Comparison of ENCODE assay signal across 19 cellular contexts in genomic region chr2:184032983-184033382, GRCh38.
DNase-seq lines count a peak whose midpoint lies in the region; ATAC-seq and TF ChIP-seq lines count a peak whose summit lies in the region.
"Had no signal": no experiment of that assay in that cellular context is flagged by ENCODE, and none has a peak within 500 bp of the region (broad histone marks: within the 10 kb centered on the region; RNA-seq: fewer than 3 reads in every experiment).

No MANE protein-coding gene starts in this region.

- no peaks in the 10 kb centered on the region for H3F3A ChIP-seq in SK-N-SH (replicated peaks; ENCODE audit: insufficient read depth)

- no peaks in the 10 kb centered on the region for H3K27me3 ChIP-seq in SK-N-SH (ENCODE audit: insufficient read depth)
- H3K27me3 ChIP-seq: BLaER1 had no signal

- no peaks in the 10 kb centered on the region for H3K79me2 ChIP-seq in SK-N-SH (ENCODE audit: insufficient read depth)

- POLR2A ChIA-PET in SK-N-SH (lab: Yijun Ruan, JAX), result no interaction called here

- no peak for TF ChIP-seq EP300 in SK-N-SH (IDR thresholded peaks at IDR 0.05; ENCODE audit: borderline replicate concordance in 1 of 2, low read depth in 1 of 2, low read length in 1 of 2)

- no peak for TF ChIP-seq RAD21 in SK-N-SH (IDR thresholded peaks at IDR 0.05; ENCODE audit: low read length)

- H3K9ac ChIP-seq in SK-N-SH, result no peak overlapping the region
- H3K9ac ChIP-seq: BLaER1, GM23248 had no signal

- DNase-seq in SK-N-SH, result no peak
- DNase-seq in NCI-H446 treated with DMSO at 0.1 percent for 48 hours (lab: John Stamatoyannopoulos, UW), result peak; percentile 47
- DNase-seq in fibroblast of pulmonary artery (ENCODE audit: low read depth), result peak; percentile 51
- DNase-seq in skeletal muscle cell (ENCODE audit: low read depth), result peak; percentile 36
- DNase-seq in foreskin melanocyte, result no peak
- DNase-seq: Caco-2; CD4-positive, CD25-positive, alpha-beta regulatory T cell; CD8-positive, alpha-beta T cell; DMS53; DMS79 treated with DMSO at 0.1 percent for 48 hours; GF-D8; GM23248; H7; HCEC 1CT had no signal

- CTCF ChIA-PET in SK-N-SH (lab: Yijun Ruan, JAX), result no interaction called here

- H3K9me2 ChIP-seq in SK-N-SH, result no peaks in the 10 kb centered on the region

- no peak overlapping the region for H2AFZ ChIP-seq in SK-N-SH (ENCODE audit: low read depth)
- H2AFZ ChIP-seq: GM23248 had no signal

- no peaks in the 10 kb centered on the region; a peak in 1 of 4 replicates for H3K4me1 ChIP-seq in SK-N-SH (ENCODE audit: control insufficient read depth in 1 of 2, insufficient read depth in 2 of 2, low read depth in 1 of 2, low read length in 1 of 2)
- H3K4me1 ChIP-seq: BLaER1, Caco-2 had no signal

- no peak overlapping the region for H3K27ac ChIP-seq in SK-N-SH (ENCODE audit: low read depth in 2 of 2, low read length in 1 of 2)
- H3K27ac ChIP-seq: BLaER1, C4-2B, GM23248 had no signal

- H3K36me3 ChIP-seq in SK-N-SH (replicated peaks in 1 of 2; ENCODE audit: control insufficient read depth in 1 of 2, insufficient read depth in 2 of 2, low read length in 1 of 2), result no peaks in the 10 kb centered on the region
- H3K36me3 ChIP-seq: BLaER1 had no signal

- WGBS in SK-N-SH (ENCODE audit: low lambda C conversion rate), result 57% methylated on average over 4 of the region's 4 CpGs

- no peaks in the 10 kb centered on the region for H4K20me1 ChIP-seq in SK-N-SH (ENCODE audit: insufficient read depth)
- H4K20me1 ChIP-seq: BLaER1 had no signal

- no peaks in the 10 kb centered on the region for H3K9me3 ChIP-seq in SK-N-SH
- H3K9me3 ChIP-seq: BLaER1, Caco-2 had no signal

- ATAC-seq in SK-N-SH treated with all-trans-retinoic acid at 6 μM for 48 hours (no peak), GM21390 (IDR thresholded peaks at IDR 0.05; ENCODE audit: unreplicated experiment) (no peak), HG02970 (IDR thresholded peaks at IDR 0.05; ENCODE audit: low FRiP score, unreplicated experiment) (no peak)
- ATAC-seq: CD8-positive, alpha-beta T cell had no signal

- no peak overlapping the region for H3K4me3 ChIP-seq in SK-N-SH (ENCODE audit: low read depth in 2 of 2, low read length in 1 of 2)
- no peak overlapping the region for H3K4me3 ChIP-seq in fibroblast of pulmonary artery (replicated peaks; ENCODE audit: low read depth, low read length)
- H3K4me3 ChIP-seq in skeletal muscle cell (ENCODE audit: low read depth, low read length), result no peak overlapping the region
- H3K4me3 ChIP-seq: BLaER1, GM23248 had no signal

- H3K4me2 ChIP-seq in SK-N-SH, result no peak overlapping the region
- H3K4me2 ChIP-seq: BLaER1 had no signal

- TF ChIP-seq CTCF in SK-N-SH (IDR thresholded peaks at IDR 0.05) (no peak), fibroblast of pulmonary artery (IDR thresholded peaks at IDR 0.05; ENCODE audit: low read length, missing control alignments) (no peak)

TF ChIP-seq in SK-N-SH treated with all-trans-retinoic acid at 6 μM for 48 hours, 23 proteins besides CTCF, POLR2A, EP300 and RAD21 (continues in another document):
- TF ChIP-seq PPARA (CRISPR knock-in tag; IDR thresholded peaks at IDR 0.05; ENCODE audit: borderline replicate concordance) (no peak), ZNF565 (CRISPR knock-in tag; conservative IDR thresholded peaks at IDR 0.05; ENCODE audit: low read depth) (no peak), POU6F1 (CRISPR knock-in tag; IDR thresholded peaks at IDR 0.05; ENCODE audit: borderline replicate concordance, low read depth) (no peak), TOX (CRISPR knock-in tag; IDR thresholded peaks at IDR 0.05; ENCODE audit: borderline replicate concordance) (no peak), ZC3H10 (CRISPR knock-in tag; IDR thresholded peaks at IDR 0.05) (no peak), ISL1 (CRISPR knock-in tag; IDR thresholded peaks at IDR 0.05) (peak; percentile 92), ZNF70 (CRISPR knock-in tag; IDR thresholded peaks at IDR 0.05) (no peak), ARNTL (CRISPR knock-in tag; IDR thresholded peaks at IDR 0.05; ENCODE audit: borderline replicate concordance, low read depth) (no peak), GLIS3 (CRISPR knock-in tag; IDR thresholded peaks at IDR 0.05) (peak; percentile 69; the same call in 1 of the 2 replicates), OSR1 (CRISPR knock-in tag; IDR thresholded peaks at IDR 0.05) (no peak), TCF4 (CRISPR knock-in tag; IDR thresholded peaks at IDR 0.05; ENCODE audit: borderline replicate concordance) (no peak), ZFP3 (CRISPR knock-in tag; IDR thresholded peaks at IDR 0.05) (no peak), CSDC2 (CRISPR knock-in tag; IDR thresholded peaks at IDR 0.05) (no peak)
- TF ChIP-seq, protein P1, sequence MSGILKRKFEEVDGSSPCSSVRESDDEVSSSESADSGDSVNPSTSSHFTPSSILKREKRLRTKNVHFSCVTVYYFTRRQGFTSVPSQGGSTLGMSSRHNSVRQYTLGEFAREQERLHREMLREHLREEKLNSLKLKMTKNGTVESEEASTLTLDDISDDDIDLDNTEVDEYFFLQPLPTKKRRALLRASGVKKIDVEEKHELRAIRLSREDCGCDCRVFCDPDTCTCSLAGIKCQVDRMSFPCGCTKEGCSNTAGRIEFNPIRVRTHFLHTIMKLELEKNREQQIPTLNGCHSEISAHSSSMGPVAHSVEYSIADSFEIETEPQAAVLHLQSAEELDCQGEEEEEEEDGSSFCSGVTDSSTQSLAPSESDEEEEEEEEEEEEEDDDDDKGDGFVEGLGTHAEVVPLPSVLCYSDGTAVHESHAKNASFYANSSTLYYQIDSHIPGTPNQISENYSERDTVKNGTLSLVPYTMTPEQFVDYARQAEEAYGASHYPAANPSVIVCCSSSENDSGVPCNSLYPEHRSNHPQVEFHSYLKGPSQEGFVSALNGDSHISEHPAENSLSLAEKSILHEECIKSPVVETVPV (CRISPR knock-in tag; IDR thresholded peaks at IDR 0.05), result no peak

TF ChIP-seq in SK-N-SH, 30 proteins besides CTCF, POLR2A, EP300 and RAD21 (continues in another document):
- no peak for TF ChIP-seq POLR2AphosphoS5 (IDR thresholded peaks at IDR 0.05; ENCODE audit: low read depth, low read length)
- TF ChIP-seq, protein P2, sequence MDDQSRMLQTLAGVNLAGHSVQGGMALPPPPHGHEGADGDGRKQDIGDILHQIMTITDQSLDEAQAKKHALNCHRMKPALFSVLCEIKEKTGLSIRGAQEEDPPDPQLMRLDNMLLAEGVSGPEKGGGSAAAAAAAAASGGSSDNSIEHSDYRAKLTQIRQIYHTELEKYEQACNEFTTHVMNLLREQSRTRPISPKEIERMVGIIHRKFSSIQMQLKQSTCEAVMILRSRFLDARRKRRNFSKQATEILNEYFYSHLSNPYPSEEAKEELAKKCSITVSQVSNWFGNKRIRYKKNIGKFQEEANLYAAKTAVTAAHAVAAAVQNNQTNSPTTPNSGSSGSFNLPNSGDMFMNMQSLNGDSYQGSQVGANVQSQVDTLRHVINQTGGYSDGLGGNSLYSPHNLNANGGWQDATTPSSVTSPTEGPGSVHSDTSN (IDR thresholded peaks at IDR 0.05), result no peak
- TF ChIP-seq, protein P3, sequence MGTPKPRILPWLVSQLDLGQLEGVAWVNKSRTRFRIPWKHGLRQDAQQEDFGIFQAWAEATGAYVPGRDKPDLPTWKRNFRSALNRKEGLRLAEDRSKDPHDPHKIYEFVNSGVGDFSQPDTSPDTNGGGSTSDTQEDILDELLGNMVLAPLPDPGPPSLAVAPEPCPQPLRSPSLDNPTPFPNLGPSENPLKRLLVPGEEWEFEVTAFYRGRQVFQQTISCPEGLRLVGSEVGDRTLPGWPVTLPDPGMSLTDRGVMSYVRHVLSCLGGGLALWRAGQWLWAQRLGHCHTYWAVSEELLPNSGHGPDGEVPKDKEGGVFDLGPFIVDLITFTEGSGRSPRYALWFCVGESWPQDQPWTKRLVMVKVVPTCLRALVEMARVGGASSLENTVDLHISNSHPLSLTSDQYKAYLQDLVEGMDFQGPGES (IDR thresholded peaks at IDR 0.05; ENCODE audit: low read depth, low read length), result no peak
- TF ChIP-seq TEAD4 (IDR thresholded peaks at IDR 0.05; ENCODE audit: borderline replicate concordance, insufficient read depth), result no peak
- TF ChIP-seq RFX5 (IDR thresholded peaks at IDR 0.05; ENCODE audit: low read length), result no peak
- no peak for TF ChIP-seq ELF1 (IDR thresholded peaks at IDR 0.05)
- no peak for TF ChIP-seq GATA2 (CRISPR knock-in tag; IDR thresholded peaks at IDR 0.05)
- TF ChIP-seq TCF12 (IDR thresholded peaks at IDR 0.05), result no peak
- no peak for TF ChIP-seq NRF1 (IDR thresholded peaks at IDR 0.05; ENCODE audit: low read depth, low read length)
- TF ChIP-seq CHD2 (IDR thresholded peaks at IDR 0.05; ENCODE audit: low read length, partially characterized antibody), result no peak
- TF ChIP-seq, protein P4, sequence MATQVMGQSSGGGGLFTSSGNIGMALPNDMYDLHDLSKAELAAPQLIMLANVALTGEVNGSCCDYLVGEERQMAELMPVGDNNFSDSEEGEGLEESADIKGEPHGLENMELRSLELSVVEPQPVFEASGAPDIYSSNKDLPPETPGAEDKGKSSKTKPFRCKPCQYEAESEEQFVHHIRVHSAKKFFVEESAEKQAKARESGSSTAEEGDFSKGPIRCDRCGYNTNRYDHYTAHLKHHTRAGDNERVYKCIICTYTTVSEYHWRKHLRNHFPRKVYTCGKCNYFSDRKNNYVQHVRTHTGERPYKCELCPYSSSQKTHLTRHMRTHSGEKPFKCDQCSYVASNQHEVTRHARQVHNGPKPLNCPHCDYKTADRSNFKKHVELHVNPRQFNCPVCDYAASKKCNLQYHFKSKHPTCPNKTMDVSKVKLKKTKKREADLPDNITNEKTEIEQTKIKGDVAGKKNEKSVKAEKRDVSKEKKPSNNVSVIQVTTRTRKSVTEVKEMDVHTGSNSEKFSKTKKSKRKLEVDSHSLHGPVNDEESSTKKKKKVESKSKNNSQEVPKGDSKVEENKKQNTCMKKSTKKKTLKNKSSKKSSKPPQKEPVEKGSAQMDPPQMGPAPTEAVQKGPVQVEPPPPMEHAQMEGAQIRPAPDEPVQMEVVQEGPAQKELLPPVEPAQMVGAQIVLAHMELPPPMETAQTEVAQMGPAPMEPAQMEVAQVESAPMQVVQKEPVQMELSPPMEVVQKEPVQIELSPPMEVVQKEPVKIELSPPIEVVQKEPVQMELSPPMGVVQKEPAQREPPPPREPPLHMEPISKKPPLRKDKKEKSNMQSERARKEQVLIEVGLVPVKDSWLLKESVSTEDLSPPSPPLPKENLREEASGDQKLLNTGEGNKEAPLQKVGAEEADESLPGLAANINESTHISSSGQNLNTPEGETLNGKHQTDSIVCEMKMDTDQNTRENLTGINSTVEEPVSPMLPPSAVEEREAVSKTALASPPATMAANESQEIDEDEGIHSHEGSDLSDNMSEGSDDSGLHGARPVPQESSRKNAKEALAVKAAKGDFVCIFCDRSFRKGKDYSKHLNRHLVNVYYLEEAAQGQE (IDR thresholded peaks at IDR 0.05; ENCODE audit: low read depth, low read length), result no peak
- no peak for TF ChIP-seq RCOR1 (IDR thresholded peaks at IDR 0.05; ENCODE audit: low read length)
- no peak for TF ChIP-seq YY1 (IDR thresholded peaks at IDR 0.05; ENCODE audit: low read depth)
- TF ChIP-seq TAF1 (IDR thresholded peaks at IDR 0.05; ENCODE audit: borderline replicate concordance, low read depth, low read length), result no peak

Comparison
In these comparisons a context has a peak if more than half of its experiments do, and no peak if none do; other contexts are left out.
1. DNase-seq: peak in NCI-H446 treated with DMSO at 0.1 percent for 48 hours (single experiment), fibroblast of pulmonary artery (single experiment) and skeletal muscle cell (single experiment); none in SK-N-SH (single experiment) and foreskin melanocyte (single experiment).